ENCODE assay signal across 12 cellular contexts in the genomic region with DNA sequence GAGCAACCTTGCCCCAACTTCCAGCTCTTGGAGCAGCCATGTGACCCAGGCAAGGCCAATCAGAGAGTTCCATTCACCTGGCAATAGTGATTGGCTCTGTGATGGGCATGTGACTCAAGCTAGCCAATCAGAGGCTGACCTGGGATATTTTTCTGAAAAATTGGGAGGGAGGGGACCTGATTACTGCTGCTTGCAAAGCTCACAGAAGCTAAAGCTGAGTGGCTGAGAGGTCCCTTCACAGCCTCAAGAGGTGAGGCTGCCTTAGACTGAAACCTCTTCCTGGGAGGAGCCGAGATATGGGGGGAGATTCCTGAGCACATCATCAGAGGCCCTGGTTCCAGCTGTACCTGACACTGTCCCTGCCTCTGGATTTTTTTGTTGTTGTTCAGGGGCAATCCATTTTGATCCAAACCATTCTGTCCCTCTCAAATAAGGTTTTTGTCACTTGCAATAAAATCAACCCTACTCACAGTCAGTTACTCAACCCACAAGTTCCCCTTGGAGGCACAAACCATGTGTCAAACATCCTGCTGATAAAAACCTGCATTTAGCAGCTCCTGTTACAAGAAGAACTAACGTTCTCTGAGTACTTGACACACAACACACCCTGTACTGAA. TPM values are rescaled to one million over a fixed set of nuclear protein-coding genes. Genes with fewer than 3 reads are reported as not detected.
DNase-seq lines count a peak whose midpoint lies in the region; TF ChIP-seq lines count a peak whose summit lies in the region.
"Had no signal": no experiment of that assay in that cellular context is flagged by ENCODE, and none has a peak within 500 bp of the region (broad histone marks: within the 10 kb centered on the region; RNA-seq: fewer than 3 reads in every experiment).

No MANE protein-coding gene starts in this region.

- H3K4me3 ChIP-seq in neutrophil (ENCODE audit: low read depth in 1 of 2, low read length in 1 of 2) (peak overlapping the region in 1 of 2 experiments; percentile 26), prostate gland (no peak overlapping the region)

- intact Hi-C loops in activated CD4-positive, alpha-beta memory T cell treated with anti-CD3 and anti-CD28 coated beads for 36 hours (cut with micrococcal nuclease) = no loop called here
- intact Hi-C loops in activated T-helper 2 cell treated with anti-CD3 and anti-CD28 coated beads, Interferon-gamma antibody, Interleukin-2, Interleukin-4, amounts not matched to agents 10 μg/mL and 5 μg/mL and 100 μg/mL, durations not matched to agents 14 hours and 24 hours and 36 hours (cut with micrococcal nuclease) = no loop called here
- intact Hi-C loops in prostate gland (cut with DNase I) = no loop called here

- H3K27me3 ChIP-seq in neutrophil (no peaks in the 10 kb centered on the region), prostate gland (replicated peaks; ENCODE audit: insufficient read depth) (no peaks in the 10 kb centered on the region)

- no peaks in the 10 kb centered on the region for H3K9me3 ChIP-seq in neutrophil
- H3K9me3 ChIP-seq in prostate gland = no peaks in the 10 kb centered on the region

- peaks cover 20% of the 10 kb centered on the region for H3K4me1 Mint-ChIP-seq in activated CD4-positive, alpha-beta memory T cell treated with anti-CD3 and anti-CD28 coated beads, Interleukin-2, amount 10 ng/mL, durations not matched to agents 7 days and 5 days
- H3K4me1 Mint-ChIP-seq in activated CD4-positive, alpha-beta memory T cell treated with anti-CD3 and anti-CD28 coated beads for 36 hours (ENCODE audit: low read depth) = peaks cover 6% of the 10 kb centered on the region
- H3K4me1 Mint-ChIP-seq in activated T-helper 2 cell treated with anti-CD3 and anti-CD28 coated beads, Interferon-gamma antibody, Interleukin-2, Interleukin-4, amounts not matched to agents 10 μg/mL and 5 μg/mL and 100 μg/mL, durations not matched to agents 14 hours and 24 hours and 36 hours (ENCODE audit: low read depth) = peaks cover 9% of the 10 kb centered on the region

- H3K36me3 ChIP-seq in neutrophil (no peaks in the 10 kb centered on the region), prostate gland (no peaks in the 10 kb centered on the region)

- H3K27ac ChIP-seq in neutrophil = peak overlapping the region; percentile 87
- no peak overlapping the region for H3K27ac ChIP-seq in prostate gland

- peaks cover 2% of the 10 kb centered on the region for H3K9me3 Mint-ChIP-seq in activated CD4-positive, alpha-beta memory T cell treated with anti-CD3 and anti-CD28 coated beads, Interleukin-2, amount 10 ng/mL, durations not matched to agents 7 days and 5 days
- H3K9me3 Mint-ChIP-seq in activated CD4-positive, alpha-beta memory T cell treated with anti-CD3 and anti-CD28 coated beads for 36 hours = peaks cover 5% of the 10 kb centered on the region
- peaks cover 6% of the 10 kb centered on the region for H3K9me3 Mint-ChIP-seq in activated T-helper 2 cell treated with anti-CD3 and anti-CD28 coated beads, Interferon-gamma antibody, Interleukin-2, Interleukin-4, amounts not matched to agents 10 μg/mL and 5 μg/mL and 100 μg/mL, durations not matched to agents 14 hours and 24 hours and 36 hours

- no peak for DNase-seq in activated CD4-positive, alpha-beta memory T cell treated with anti-CD3 and anti-CD28 coated beads, Interleukin-2, amount 10 ng/mL, durations not matched to agents 7 days and 5 days
- DNase-seq in activated CD4-positive, alpha-beta memory T cell treated with anti-CD3 and anti-CD28 coated beads for 36 hours = no peak
- peak; percentile 87 for DNase-seq in NOMO-1 treated with DMSO at 0.1 percent for 48 hours (lab: John Stamatoyannopoulos, UW; ENCODE audit: unreplicated experiment)
- no peak for DNase-seq in activated T-helper 2 cell treated with anti-CD3 and anti-CD28 coated beads, Interferon-gamma antibody, Interleukin-2, Interleukin-4, amounts not matched to agents 10 μg/mL and 5 μg/mL and 100 μg/mL, durations not matched to agents 14 hours and 24 hours and 36 hours (ENCODE audit: low spot score)
- DNase-seq in prostate gland (ENCODE audit: low spot score) = no peak
- DNase-seq in effector CD8-positive, alpha-beta T cell (lab: John Stamatoyannopoulos, UW) = no peak
- no peak for DNase-seq in stimulated activated naive CD4-positive, alpha-beta T cell treated with Interleukin-2 at 50 U/mL for 16 hours (lab: John Stamatoyannopoulos, UW)
- DNase-seq: activated CD4-positive, alpha-beta T cell treated with anti-CD3 and anti-CD28 coated beads for 48 hours; amniotic stem cell; NCI-H146 had no signal

- TF ChIP-seq CTCF in neutrophil (IDR thresholded peaks at IDR 0.05) (no peak), prostate gland (IDR thresholded peaks at IDR 0.05) (no peak)

- H3K4me3 Mint-ChIP-seq in activated CD4-positive, alpha-beta memory T cell treated with anti-CD3 and anti-CD28 coated beads, Interleukin-2, amount 10 ng/mL, durations not matched to agents 7 days and 5 days = no peak overlapping the region
- no peak overlapping the region for H3K4me3 Mint-ChIP-seq in activated CD4-positive, alpha-beta memory T cell treated with anti-CD3 and anti-CD28 coated beads for 36 hours
- no peak overlapping the region for H3K4me3 Mint-ChIP-seq in activated T-helper 2 cell treated with anti-CD3 and anti-CD28 coated beads, Interferon-gamma antibody, Interleukin-2, Interleukin-4, amounts not matched to agents 10 μg/mL and 5 μg/mL and 100 μg/mL, durations not matched to agents 14 hours and 24 hours and 36 hours (ENCODE audit: low read depth)

- no peaks in the 10 kb centered on the region for H3K27me3 Mint-ChIP-seq in activated CD4-positive, alpha-beta memory T cell treated with anti-CD3 and anti-CD28 coated beads, Interleukin-2, amount 10 ng/mL, durations not matched to agents 7 days and 5 days
- no peaks in the 10 kb centered on the region for H3K27me3 Mint-ChIP-seq in activated CD4-positive, alpha-beta memory T cell treated with anti-CD3 and anti-CD28 coated beads for 36 hours
- H3K27me3 Mint-ChIP-seq in activated T-helper 2 cell treated with anti-CD3 and anti-CD28 coated beads, Interferon-gamma antibody, Interleukin-2, Interleukin-4, amounts not matched to agents 10 μg/mL and 5 μg/mL and 100 μg/mL, durations not matched to agents 14 hours and 24 hours and 36 hours (ENCODE audit: low read depth) = no peaks in the 10 kb centered on the region

- no peak for TF ChIP-seq POLR2A in prostate gland (IDR thresholded peaks at IDR 0.05)

- H3K4me1 ChIP-seq in neutrophil (ENCODE audit: control insufficient read depth in 1 of 2, insufficient read depth in 1 of 2, low read depth in 1 of 2, low read length in 1 of 2) (peaks cover 15 to 21% of the 10 kb centered on the region in 2 experiments), prostate gland (replicated peaks) (no peaks in the 10 kb centered on the region)

- H3K27ac Mint-ChIP-seq in activated CD4-positive, alpha-beta memory T cell treated with anti-CD3 and anti-CD28 coated beads, Interleukin-2, amount 10 ng/mL, durations not matched to agents 7 days and 5 days = peak overlapping the region; percentile 58
- H3K27ac Mint-ChIP-seq in activated CD4-positive, alpha-beta memory T cell treated with anti-CD3 and anti-CD28 coated beads for 36 hours = no peak overlapping the region
- peak overlapping the region; percentile 71 for H3K27ac Mint-ChIP-seq in activated T-helper 2 cell treated with anti-CD3 and anti-CD28 coated beads, Interferon-gamma antibody, Interleukin-2, Interleukin-4, amounts not matched to agents 10 μg/mL and 5 μg/mL and 100 μg/mL, durations not matched to agents 14 hours and 24 hours and 36 hours

- CTCF ChIA-PET in activated CD4-positive, alpha-beta memory T cell treated with anti-CD3 and anti-CD28 coated beads, Interleukin-2, amount 10 ng/mL, durations not matched to agents 7 days and 5 days (lab: Charles Lee) = interaction anchor here (0.6 to 2.2 kb wide), 3 partner anchors 24 to 127 kb away, joined by 3 to 11 read pairs (median 8); partner anchors contain the start of gene HSH2D
- CTCF ChIA-PET in activated CD4-positive, alpha-beta memory T cell treated with anti-CD3 and anti-CD28 coated beads for 36 hours (lab: Charles Lee) = interaction anchor here (0.6 to 0.9 kb wide), 4 partner anchors 13 to 106 kb away, joined by 3 to 4 read pairs (median 3); no protein-coding TSS in a partner anchor

- POLR2A ChIA-PET in activated CD4-positive, alpha-beta memory T cell treated with anti-CD3 and anti-CD28 coated beads, Interleukin-2, amount 10 ng/mL, durations not matched to agents 7 days and 5 days (lab: Charles Lee) = interaction anchor here (0.7 to 2.6 kb wide), 4 partner anchors 12 to 124 kb away, joined by 3 to 9 read pairs (median 6); partner anchors contain the start of gene HSH2D
- POLR2A ChIA-PET in activated CD4-positive, alpha-beta memory T cell treated with anti-CD3 and anti-CD28 coated beads for 36 hours (lab: Charles Lee) = no interaction called here

- no peaks in the 10 kb centered on the region for H3K36me3 Mint-ChIP-seq in activated CD4-positive, alpha-beta memory T cell treated with anti-CD3 and anti-CD28 coated beads, Interleukin-2, amount 10 ng/mL, durations not matched to agents 7 days and 5 days (ENCODE audit: low read depth)
- no peaks in the 10 kb centered on the region for H3K36me3 Mint-ChIP-seq in activated CD4-positive, alpha-beta memory T cell treated with anti-CD3 and anti-CD28 coated beads for 36 hours
- H3K36me3 Mint-ChIP-seq in activated T-helper 2 cell treated with anti-CD3 and anti-CD28 coated beads, Interferon-gamma antibody, Interleukin-2, Interleukin-4, amounts not matched to agents 10 μg/mL and 5 μg/mL and 100 μg/mL, durations not matched to agents 14 hours and 24 hours and 36 hours (ENCODE audit: low read depth) = no peaks in the 10 kb centered on the region

- WGBS in prostate gland = 50% methylated on average over 2 of the region's 2 CpGs

RNA-seq across cellular contexts. Expression of gene CIB3, which starts 4.8 kb away (rescaled TPM):
- not detected for total RNA-seq in activated CD4-positive, alpha-beta memory T cell treated with anti-CD3 and anti-CD28 coated beads, Interleukin-2, amount 10 ng/mL, durations not matched to agents 7 days and 5 days
- total RNA-seq in activated CD4-positive, alpha-beta memory T cell treated with anti-CD3 and anti-CD28 coated beads for 36 hours = not detected
- total RNA-seq in activated T-helper 2 cell treated with anti-CD3 and anti-CD28 coated beads, Interferon-gamma antibody, Interleukin-2, Interleukin-4, amounts not matched to agents 10 μg/mL and 5 μg/mL and 100 μg/mL, durations not matched to agents 14 hours and 24 hours and 36 hours = not detected in 2 replicates
- not detected for total RNA-seq in prostate gland
- total RNA-seq: skeletal muscle tissue had no signal

RNA-seq across cellular contexts. Expression of gene FAM32A, which starts 16.6 kb away (rescaled TPM):
- total RNA-seq in activated CD4-positive, alpha-beta memory T cell treated with anti-CD3 and anti-CD28 coated beads, Interleukin-2, amount 10 ng/mL, durations not matched to agents 7 days and 5 days = 10 to 100 TPM; 66.0 to 70.8 TPM
- total RNA-seq in activated CD4-positive, alpha-beta memory T cell treated with anti-CD3 and anti-CD28 coated beads for 36 hours = 10 to 100 TPM; 43.8 to 44.3 TPM
- 65.6 and 68.6 TPM in 2 replicates for total RNA-seq in activated T-helper 2 cell treated with anti-CD3 and anti-CD28 coated beads, Interferon-gamma antibody, Interleukin-2, Interleukin-4, amounts not matched to agents 10 μg/mL and 5 μg/mL and 100 μg/mL, durations not matched to agents 14 hours and 24 hours and 36 hours
- 100 to 1,000 TPM in 1 of 2 donors, 10 to 100 TPM in 1; 98.1 to 103 TPM for total RNA-seq in prostate gland

RNA-seq across cellular contexts. Expression of gene HSH2D, which starts 25.1 kb away (rescaled TPM):
- total RNA-seq in activated CD4-positive, alpha-beta memory T cell treated with anti-CD3 and anti-CD28 coated beads, Interleukin-2, amount 10 ng/mL, durations not matched to agents 7 days and 5 days = 100 to 1,000 TPM; 101 to 110 TPM
- 10 to 100 TPM; 23.6 to 26.1 TPM for total RNA-seq in activated CD4-positive, alpha-beta memory T cell treated with anti-CD3 and anti-CD28 coated beads for 36 hours
- total RNA-seq in activated T-helper 2 cell treated with anti-CD3 and anti-CD28 coated beads, Interferon-gamma antibody, Interleukin-2, Interleukin-4, amounts not matched to agents 10 μg/mL and 5 μg/mL and 100 μg/mL, durations not matched to agents 14 hours and 24 hours and 36 hours = 42.3 and 43.5 TPM in 2 replicates
- total RNA-seq in prostate gland = 10 to 100 TPM; 12.6 to 13.5 TPM

RNA-seq across cellular contexts. Expression of gene AP1M1, which starts 29.1 kb away (rescaled TPM):
- 100 to 1,000 TPM; 131 to 151 TPM for total RNA-seq in activated CD4-positive, alpha-beta memory T cell treated with anti-CD3 and anti-CD28 coated beads, Interleukin-2, amount 10 ng/mL, durations not matched to agents 7 days and 5 days
- 100 to 1,000 TPM; 100 to 113 TPM for total RNA-seq in activated CD4-positive, alpha-beta memory T cell treated with anti-CD3 and anti-CD28 coated beads for 36 hours
- total RNA-seq in activated T-helper 2 cell treated with anti-CD3 and anti-CD28 coated beads, Interferon-gamma antibody, Interleukin-2, Interleukin-4, amounts not matched to agents 10 μg/mL and 5 μg/mL and 100 μg/mL, durations not matched to agents 14 hours and 24 hours and 36 hours = 106 and 120 TPM in 2 replicates
- total RNA-seq in prostate gland = 100 to 1,000 TPM in 1 of 2 donors, 10 to 100 TPM in 1; 45.9 to 130 TPM

RNA-seq across cellular contexts. Expression of gene RAB8A, which starts 56.9 kb away (rescaled TPM):
- 100 to 1,000 TPM; 141 to 147 TPM for total RNA-seq in activated CD4-positive, alpha-beta memory T cell treated with anti-CD3 and anti-CD28 coated beads, Interleukin-2, amount 10 ng/mL, durations not matched to agents 7 days and 5 days
- total RNA-seq in activated CD4-positive, alpha-beta memory T cell treated with anti-CD3 and anti-CD28 coated beads for 36 hours = 100 to 1,000 TPM; 146 to 154 TPM
- total RNA-seq in activated T-helper 2 cell treated with anti-CD3 and anti-CD28 coated beads, Interferon-gamma antibody, Interleukin-2, Interleukin-4, amounts not matched to agents 10 μg/mL and 5 μg/mL and 100 μg/mL, durations not matched to agents 14 hours and 24 hours and 36 hours = 256 and 261 TPM in 2 replicates
- 10 to 100 TPM; 67.8 to 70.5 TPM for total RNA-seq in prostate gland
